In genomic region chr5:17196686-17197085, GRCh38 we compare ENCODE assay signal across 26 cellular contexts.
"Had no signal": no experiment of that assay in that cellular context is flagged by ENCODE, and none has a peak within 500 bp of the region (broad histone marks: within the 10 kb centered on the region; RNA-seq: fewer than 3 reads in every experiment).

No MANE protein-coding gene starts in this region.

- H3K9me3 ChIP-seq: mucosa of descending colon, pancreas, prostate gland, suprapubic skin, upper lobe of right lung had no signal

- ATAC-seq: mucosa of descending colon; naive thymus-derived CD4-positive, alpha-beta T cell; natural killer cell treated with Interleukin-12 subunit alpha and Interleukin-12 subunit beta and Interleukin-15 and Interleukin-18, amount 100 ng/mL, for 72 hours; pancreas; right cardiac atrium; sciatic nerve; stimulated activated effector memory CD8-positive, alpha-beta T cell treated with anti-CD3 and anti-CD28 coated beads, Interleukin-12 subunit alpha, Interleukin-12 subunit beta, amount 100 ng/mL, for 72 hours; upper lobe of right lung had no signal

- H3K4me3 ChIP-seq: left ventricle myocardium inferior, lung, mucosa of descending colon, pancreas, prostate gland, spleen, suprapubic skin, thoracic aorta, tibial artery, upper lobe of right lung had no signal

- H3K27me3 ChIP-seq: pancreas, spleen, suprapubic skin, tibial artery, upper lobe of right lung had no signal

- H3K27ac ChIP-seq: left ventricle myocardium inferior, pancreas, prostate gland, spleen, suprapubic skin, thoracic aorta, tibial artery, upper lobe of right lung had no signal

- H3K4me1 ChIP-seq: left ventricle myocardium inferior, pancreas, prostate gland, spleen, suprapubic skin, tibial artery, upper lobe of right lung had no signal

- H3K36me3 Mint-ChIP-seq: naive thymus-derived CD4-positive, alpha-beta T cell; stimulated activated effector memory CD8-positive, alpha-beta T cell treated with anti-CD3 and anti-CD28 coated beads, Interleukin-12 subunit alpha, Interleukin-12 subunit beta, amount 100 ng/mL, for 72 hours had no signal

- H3K36me3 ChIP-seq: left ventricle myocardium inferior, pancreas, prostate gland, spleen, suprapubic skin, thoracic aorta, tibial artery, upper lobe of right lung had no signal

- H3K4me3 Mint-ChIP-seq: memory B cell; naive thymus-derived CD4-positive, alpha-beta T cell; natural killer cell treated with Interleukin-12 subunit alpha and Interleukin-12 subunit beta and Interleukin-15 and Interleukin-18, amount 100 ng/mL, for 72 hours; stimulated activated effector memory CD8-positive, alpha-beta T cell treated with anti-CD3 and anti-CD28 coated beads, Interleukin-12 subunit alpha, Interleukin-12 subunit beta, amount 100 ng/mL, for 72 hours; stimulated activated naive CD8-positive, alpha-beta T cell treated with anti-CD3 and anti-CD28 coated beads, Interleukin-15, Interleukin-2, amounts not matched to agents 100 ng/mL and 50 ng/mL, for 24 hours had no signal

- DNase-seq: hypothalamus; islet precursor cell; left ventricle myocardium inferior; midbrain; mucosa of descending colon; naive thymus-derived CD4-positive, alpha-beta T cell; pancreas; posterior cingulate gyrus; retina; right cardiac atrium; small intestine; spleen; stimulated activated CD4-positive, alpha-beta T cell treated with anti-CD3 and anti-CD28 coated beads, Interleukin-4, amount 100 ng/mL, for 24 hours; stimulated activated naive CD4-positive, alpha-beta T cell; tibial artery; trophoblast cell; upper lobe of right lung had no signal

- H3K27ac Mint-ChIP-seq: memory B cell; naive thymus-derived CD4-positive, alpha-beta T cell; natural killer cell treated with Interleukin-12 subunit alpha and Interleukin-12 subunit beta and Interleukin-15 and Interleukin-18, amount 100 ng/mL, for 72 hours; stimulated activated effector memory CD8-positive, alpha-beta T cell treated with anti-CD3 and anti-CD28 coated beads, Interleukin-12 subunit alpha, Interleukin-12 subunit beta, amount 100 ng/mL, for 72 hours; stimulated activated naive CD8-positive, alpha-beta T cell treated with anti-CD3 and anti-CD28 coated beads, Interleukin-15, Interleukin-2, amounts not matched to agents 100 ng/mL and 50 ng/mL, for 24 hours had no signal

- H3K4me1 Mint-ChIP-seq: memory B cell; naive thymus-derived CD4-positive, alpha-beta T cell; stimulated activated effector memory CD8-positive, alpha-beta T cell treated with anti-CD3 and anti-CD28 coated beads, Interleukin-12 subunit alpha, Interleukin-12 subunit beta, amount 100 ng/mL, for 72 hours had no signal

- H3K27me3 Mint-ChIP-seq: memory B cell; natural killer cell treated with Interleukin-12 subunit alpha and Interleukin-12 subunit beta and Interleukin-15 and Interleukin-18, amount 100 ng/mL, for 72 hours; stimulated activated naive CD8-positive, alpha-beta T cell treated with anti-CD3 and anti-CD28 coated beads, Interleukin-15, Interleukin-2, amounts not matched to agents 100 ng/mL and 50 ng/mL, for 24 hours had no signal
